ENCODE assay signal across 21 cellular contexts in genomic region chr16:80836846-80837245, GRCh38. TPM values are rescaled to one million over a fixed set of nuclear protein-coding genes. Genes with fewer than 3 reads are reported as not detected.
DNase-seq lines count a peak whose midpoint lies in the region; ATAC-seq, FAIRE-seq and TF ChIP-seq lines count a peak whose summit lies in the region.
"Had no signal": no experiment of that assay in that cellular context is flagged by ENCODE, and none has a peak within 500 bp of the region (broad histone marks: within the 10 kb centered on the region; RNA-seq: fewer than 3 reads in every experiment).

No MANE protein-coding gene starts in this region.

- H3K4me1 ChIP-seq in HepG2 (ENCODE audit: insufficient read depth, low read length), result no peaks in the 10 kb centered on the region
- no peaks in the 10 kb centered on the region for H3K4me1 ChIP-seq in right lobe of liver

- in situ Hi-C loops in HepG2 (cut with HindIII; ENCODE audit: extremely low pct_ligation_motif_present, low pct_unique_long_range_greater_than_20kb), result no loop called here

- intact Hi-C loops in HepG2 (cut with micrococcal nuclease; ENCODE audit: unreplicated experiment), result no loop called here
- intact Hi-C loops in right lobe of liver (cut with DNase I), result no loop called here
- intact Hi-C loops in Right ventricle myocardium inferior (cut with DNase I), result no loop called here

- H3K79me2 ChIP-seq in HepG2 (ENCODE audit: insufficient read depth, low read length), result no peaks in the 10 kb centered on the region

- H3K27ac Mint-ChIP-seq in stimulated activated naive B cell treated with anti-CD40 and anti-IgM and Interleukin-4, amounts not matched to agents 10 μg/mL and 1 μg/mL and 100 μg/mL, for 72 hours, result peak overlapping the region; percentile 4
- H3K27ac Mint-ChIP-seq: B cell; CD4-positive, CD25-positive, alpha-beta regulatory T cell; H9 had no signal

- no peak for TF ChIP-seq RAD21 in HepG2 (CRISPR knock-in tag; IDR thresholded peaks at IDR 0.05)

- H2AFZ ChIP-seq in HepG2 (ENCODE audit: low read length), result no peak overlapping the region

- DNase-seq in HepG2 (ENCODE audit: low spot score), result no peak
- DNase-seq in right lobe of liver, result no peak
- peak; percentile 5 for DNase-seq in left kidney (ENCODE audit: low read depth, low spot score)
- no peak for DNase-seq in stimulated activated naive B cell treated with anti-CD40 and anti-IgM and Interleukin-4, amounts not matched to agents 10 μg/mL and 1 μg/mL and 100 μg/mL, for 72 hours
- DNase-seq in Right ventricle myocardium inferior (ENCODE audit: missing footprints), result no peak
- DNase-seq in GF-D8 (lab: John Stamatoyannopoulos, UW), result no peak
- DNase-seq in MV-4-11 (lab: John Stamatoyannopoulos, UW), result no peak
- DNase-seq: 8988T; Calu3; CD4-positive, CD25-positive, alpha-beta regulatory T cell; H9; Kasumi-1; NCI-H187; NCI-H226; NCI-H524; RPMI8226; SIG-M5 had no signal

- H3K36me3 ChIP-seq in HepG2 (replicated peaks in 1 of 2; ENCODE audit: control insufficient read depth in 1 of 2, insufficient read depth in 2 of 2, low read length in 2 of 2) (no peaks in the 10 kb centered on the region), right lobe of liver (no peaks in the 10 kb centered on the region)

- no peaks in the 10 kb centered on the region for H3K9me3 ChIP-seq in HepG2 (ENCODE audit: low read length)
- no peaks in the 10 kb centered on the region for H3K9me3 ChIP-seq in right lobe of liver

- no peak overlapping the region for H3K4me3 Mint-ChIP-seq in stimulated activated naive B cell treated with anti-CD40 and anti-IgM and Interleukin-4, amounts not matched to agents 10 μg/mL and 1 μg/mL and 100 μg/mL, for 72 hours
- H3K4me3 Mint-ChIP-seq: B cell; CD4-positive, CD25-positive, alpha-beta regulatory T cell; H9 had no signal

- no peak for FAIRE-seq in HepG2 (lab: Jason Lieb, UNC)
- FAIRE-seq: GM12892, GM18507 had no signal

- no peak overlapping the region for H3K4me2 ChIP-seq in HepG2 (ENCODE audit: low read depth, low read length)

- peaks cover 43 to 50% of the 10 kb centered on the region in 2 donors for H3K27me3 Mint-ChIP-seq in stimulated activated naive B cell treated with anti-CD40 and anti-IgM and Interleukin-4, amounts not matched to agents 10 μg/mL and 1 μg/mL and 100 μg/mL, for 72 hours

- no peaks in the 10 kb centered on the region for H3K4me1 Mint-ChIP-seq in stimulated activated naive B cell treated with anti-CD40 and anti-IgM and Interleukin-4, amounts not matched to agents 10 μg/mL and 1 μg/mL and 100 μg/mL, for 72 hours
- H3K4me1 Mint-ChIP-seq: B cell; CD4-positive, CD25-positive, alpha-beta regulatory T cell had no signal

- ATAC-seq in HepG2 (no peak), right lobe of liver (no peak), Right ventricle myocardium inferior (no peak)
- no peak for ATAC-seq in stimulated activated naive B cell treated with anti-CD40 and anti-IgM and Interleukin-4, amounts not matched to agents 10 μg/mL and 1 μg/mL and 100 μg/mL, for 72 hours (replicated peaks)

- H3K27me3 ChIP-seq in HepG2 (ENCODE audit: control insufficient read depth in 1 of 2, insufficient read depth in 2 of 2, low read length in 2 of 2), result no peaks in the 10 kb centered on the region
- no peaks in the 10 kb centered on the region for H3K27me3 ChIP-seq in right lobe of liver

- H3K27ac ChIP-seq in HepG2 (ENCODE audit: extremely low read length, insufficient read depth, low read length) (no peak overlapping the region), right lobe of liver (no peak overlapping the region), VCaP (peak overlapping the region; percentile 92)

- TF ChIP-seq POLR2A in HepG2 (IDR thresholded peaks at IDR 0.05; ENCODE audit: insufficient read depth in 1 of 2, low read depth in 2 of 2, low read length in 2 of 2) (no peak), right lobe of liver (IDR thresholded peaks at IDR 0.05) (no peak)

- no TSS peak for BruUV-seq in HepG2 (replicated peaks; lab: Mats Ljungman, UMichigan)

- peaks cover 0 to 11% of the 10 kb centered on the region in 2 donors for H3K36me3 Mint-ChIP-seq in stimulated activated naive B cell treated with anti-CD40 and anti-IgM and Interleukin-4, amounts not matched to agents 10 μg/mL and 1 μg/mL and 100 μg/mL, for 72 hours
- H3K36me3 Mint-ChIP-seq: CD4-positive, CD25-positive, alpha-beta regulatory T cell had no signal

- WGBS in HepG2 (ENCODE audit: low lambda C conversion rate), result 32% methylated on average over 4 of the region's 4 CpGs
- 60% methylated on average over 3 of the region's 4 CpGs for WGBS in right lobe of liver (ENCODE audit: insufficient coverage, low coverage, low lambda C conversion rate, missing lambda C conversion rate)

- no peak overlapping the region for H3K4me3 ChIP-seq in HepG2 (replicated peaks in 1 of 3; ENCODE audit: insufficient read depth in 1 of 3, low read depth in 2 of 3, low read length in 3 of 3)
- H3K4me3 ChIP-seq in right lobe of liver, result no peak overlapping the region

- TF ChIP-seq EP300 in HepG2 (IDR thresholded peaks at IDR 0.05; ENCODE audit: low read depth in 2 of 2, low read length in 2 of 2) (no peak), HepG2 (CRISPR knock-in tag; IDR thresholded peaks at IDR 0.05; ENCODE audit: borderline replicate concordance) (no peak)

- peaks cover 8 to 15% of the 10 kb centered on the region in 2 donors for H3K9me3 Mint-ChIP-seq in stimulated activated naive B cell treated with anti-CD40 and anti-IgM and Interleukin-4, amounts not matched to agents 10 μg/mL and 1 μg/mL and 100 μg/mL, for 72 hours

- no peak for TF ChIP-seq CTCF in HepG2 (CRISPR knock-in tag; IDR thresholded peaks at IDR 0.05)
- no peak for TF ChIP-seq CTCF in right lobe of liver (IDR thresholded peaks at IDR 0.05)
- TF ChIP-seq CTCF in VCaP (conservative IDR thresholded peaks at IDR 0.05), result no peak

- POLR2A ChIA-PET in HepG2 (lab: Yijun Ruan, JAX), result no interaction called here

- H4K20me1 ChIP-seq in HepG2 (ENCODE audit: insufficient read depth, low read length), result no peaks in the 10 kb centered on the region

- CTCF ChIA-PET in HepG2 (lab: Yijun Ruan, JAX; ENCODE audit: low intra/inter-chr PET ratio, low total read pairs), result no interaction called here

- H3K9ac ChIP-seq in HepG2 (ENCODE audit: insufficient read depth, low read depth, low read length), result no peak overlapping the region

RNA-seq across cellular contexts. Expression of gene CDYL2, which starts 32.4 kb away (rescaled TPM):
- total RNA-seq in HepG2 (2016; rRNA removed; fragmentation: Illumina TruSeq; extraction: Trizol), result 0.20 and 0.35 TPM in 2 replicates
- total RNA-seq in HepG2 (2016; cell fraction: cytosol; rRNA removed; fragmentation: Illumina TruSeq; extraction: Trizol; ENCODE audit: low read depth), result 3.8 and 5.3 TPM in 2 replicates
- total RNA-seq in HepG2 (2016; cell fraction: insoluble cytoplasmic fraction; rRNA removed; fragmentation: Illumina TruSeq; extraction: Trizol), result 0.39 and 0.52 TPM in 2 replicates
- total RNA-seq in HepG2 (2016; cell fraction: membrane; rRNA removed; fragmentation: Illumina TruSeq; extraction: Trizol), result 1.1 and 1.4 TPM in 2 replicates
- 0.16 and 0.47 TPM in 2 replicates for total RNA-seq in HepG2 (2016; cell fraction: nucleus; rRNA removed; fragmentation: Illumina TruSeq; extraction: Trizol)
- polyA plus RNA-seq in HepG2 (2011; rRNA removed), result 0.07 TPM in 2 replicates
- polyA plus RNA-seq in HepG2 (2011; cell fraction: cytosol; rRNA removed), result 0.03 and 0.08 TPM in 2 replicates
- polyA plus RNA-seq in HepG2 (2011; cell fraction: nucleus; rRNA removed), result 0.10 and 0.17 TPM in 2 replicates
- 0.11 TPM in 1 of 2 replicates, not detected in the other for polyA plus RNA-seq in HepG2 (2012)
- polyA plus RNA-seq in HepG2 (2016; cell fraction: cytosol; fragmentation: Illumina TruSeq; extraction: Trizol; ENCODE audit: low read depth), result 0.01 TPM in 1 of 2 replicates, not detected in the other
- 0.15 and 0.22 TPM in 2 replicates for polyA plus RNA-seq in HepG2 (2016; cell fraction: insoluble cytoplasmic fraction; fragmentation: Illumina TruSeq; extraction: Trizol; ENCODE audit: low read depth)
- 0.05 and 0.13 TPM in 2 replicates for polyA plus RNA-seq in HepG2 (2016; cell fraction: membrane; fragmentation: Illumina TruSeq; extraction: Trizol; ENCODE audit: low read depth)
- 0.12 and 0.44 TPM in 2 replicates for polyA plus RNA-seq in HepG2 (2016; cell fraction: nucleus; fragmentation: Illumina TruSeq; extraction: Trizol; ENCODE audit: insufficient read depth, low read depth)
- polyA minus RNA-seq in HepG2 (2011; rRNA and poly(A)+ RNA removed; ENCODE audit: low replicate concordance), result 0.22 and 43.0 TPM in 2 replicates
- 0.10 and 0.44 TPM in 2 replicates for polyA minus RNA-seq in HepG2 (2011; cell fraction: cytosol; rRNA and poly(A)+ RNA removed)
- 1.5 and 2.6 TPM in 2 replicates for polyA minus RNA-seq in HepG2 (2011; cell fraction: nucleus; rRNA and poly(A)+ RNA removed)
- total RNA-seq in right lobe of liver, result 10 to 100 TPM in 1 of 6 experiments, 1 to 10 TPM in 5; 2.2 to 12.7 (median 6.3) TPM
- 4.2 TPM for total RNA-seq in Right ventricle myocardium inferior
